8 cellular contexts compared by ENCODE assay signal in the genomic region with DNA sequence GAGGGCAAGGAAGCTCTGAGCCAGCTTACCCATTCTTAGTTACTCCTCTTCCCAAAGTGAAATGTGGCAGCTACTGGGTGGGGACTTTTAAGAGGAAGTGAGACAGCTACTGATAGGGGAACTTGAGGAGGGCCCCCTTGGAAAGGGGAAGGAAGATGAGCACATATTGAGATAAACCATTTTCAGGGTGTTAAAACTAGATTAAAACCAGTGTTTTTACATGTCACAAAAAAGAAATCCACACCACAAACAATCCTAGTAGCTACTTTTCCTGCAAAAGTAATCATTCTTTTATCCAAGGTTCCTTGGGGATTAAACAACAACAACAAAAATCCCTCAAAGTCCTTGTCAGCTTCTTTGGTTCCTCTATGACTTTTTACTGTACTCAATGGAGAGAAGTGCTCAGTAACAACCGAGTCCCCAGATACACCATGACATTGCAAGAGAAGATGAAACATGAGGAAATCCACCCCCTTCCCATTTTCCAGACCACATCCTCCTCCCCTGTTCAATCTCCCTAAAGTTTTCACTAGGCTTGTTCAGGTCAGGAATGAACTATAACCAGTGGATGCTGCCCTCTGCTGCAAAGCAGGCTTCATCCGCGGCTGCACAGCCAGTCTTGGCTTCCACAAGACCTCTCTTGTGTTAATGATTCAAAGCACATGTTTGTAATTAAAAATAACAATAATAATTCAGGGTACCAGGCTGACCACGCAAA.
DNase-seq lines count a peak whose midpoint lies in the region; ATAC-seq, FAIRE-seq and TF ChIP-seq lines count a peak whose summit lies in the region.

No MANE protein-coding gene starts in this region.

- H3K36me3 Mint-ChIP-seq in brain = no peaks in the 10 kb centered on the region
- no peaks in the 10 kb centered on the region for H3K36me3 Mint-ChIP-seq in natural killer cell treated with Interleukin-12 subunit alpha and Interleukin-12 subunit beta and Interleukin-15 and Interleukin-18, amount 100 ng/mL, for 72 hours
- no peaks in the 10 kb centered on the region for H3K36me3 Mint-ChIP-seq in stimulated activated effector memory CD8-positive, alpha-beta T cell treated with anti-CD3 and anti-CD28 coated beads, Interleukin-12 subunit alpha, Interleukin-12 subunit beta, amount 100 ng/mL, for 72 hours

- H3K9me3 Mint-ChIP-seq in brain = peaks cover 0 to 9% (median 0%) of the 10 kb centered on the region in 5 experiments
- no peaks in the 10 kb centered on the region for H3K9me3 Mint-ChIP-seq in natural killer cell treated with Interleukin-12 subunit alpha and Interleukin-12 subunit beta and Interleukin-15 and Interleukin-18, amount 100 ng/mL, for 72 hours
- no peaks in the 10 kb centered on the region for H3K9me3 Mint-ChIP-seq in stimulated activated effector memory CD8-positive, alpha-beta T cell treated with anti-CD3 and anti-CD28 coated beads, Interleukin-12 subunit alpha, Interleukin-12 subunit beta, amount 100 ng/mL, for 72 hours

- no peak for DNase-seq in GM18507 (ENCODE audit: extremely low spot score, insufficient read length, low read depth)
- no peak for DNase-seq in natural killer cell treated with Interleukin-12 subunit alpha and Interleukin-12 subunit beta and Interleukin-15 and Interleukin-18, amount 100 ng/mL, for 72 hours (ENCODE audit: low spot score)
- DNase-seq in 8988T = no peak
- DNase-seq in stimulated activated CD4-positive, alpha-beta T cell treated with anti-CD3 and anti-CD28 coated beads, Interleukin-15, amount 100 ng/mL, for 24 hours = no peak
- DNase-seq in stimulated activated effector memory CD8-positive, alpha-beta T cell treated with anti-CD3 and anti-CD28 coated beads, Interleukin-12 subunit alpha, Interleukin-12 subunit beta, amount 100 ng/mL, for 72 hours (ENCODE audit: low spot score in 2 of 2) = no peak
- DNase-seq in NCI-H2107 treated with DMSO at 0.1 percent for 48 hours (lab: John Stamatoyannopoulos, UW; ENCODE audit: unreplicated experiment) = no peak

- no peak overlapping the region for H3K4me3 Mint-ChIP-seq in brain
- peak overlapping the region; percentile 10 for H3K4me3 Mint-ChIP-seq in natural killer cell treated with Interleukin-12 subunit alpha and Interleukin-12 subunit beta and Interleukin-15 and Interleukin-18, amount 100 ng/mL, for 72 hours
- H3K4me3 Mint-ChIP-seq in stimulated activated effector memory CD8-positive, alpha-beta T cell treated with anti-CD3 and anti-CD28 coated beads, Interleukin-12 subunit alpha, Interleukin-12 subunit beta, amount 100 ng/mL, for 72 hours = no peak overlapping the region

- FAIRE-seq in GM18507 (lab: Jason Lieb, UNC) = peak; percentile 67

- no peak overlapping the region for H3K27ac Mint-ChIP-seq in brain
- H3K27ac Mint-ChIP-seq in natural killer cell treated with Interleukin-12 subunit alpha and Interleukin-12 subunit beta and Interleukin-15 and Interleukin-18, amount 100 ng/mL, for 72 hours = no peak overlapping the region
- H3K27ac Mint-ChIP-seq in stimulated activated effector memory CD8-positive, alpha-beta T cell treated with anti-CD3 and anti-CD28 coated beads, Interleukin-12 subunit alpha, Interleukin-12 subunit beta, amount 100 ng/mL, for 72 hours = no peak overlapping the region

- H3K4me1 Mint-ChIP-seq in brain = no peaks in the 10 kb centered on the region
- H3K4me1 Mint-ChIP-seq in natural killer cell treated with Interleukin-12 subunit alpha and Interleukin-12 subunit beta and Interleukin-15 and Interleukin-18, amount 100 ng/mL, for 72 hours (ENCODE audit: low read depth in 2 of 2) = peaks cover 0 to 4% of the 10 kb centered on the region in 2 donors
- no peaks in the 10 kb centered on the region for H3K4me1 Mint-ChIP-seq in stimulated activated effector memory CD8-positive, alpha-beta T cell treated with anti-CD3 and anti-CD28 coated beads, Interleukin-12 subunit alpha, Interleukin-12 subunit beta, amount 100 ng/mL, for 72 hours

- H3K27me3 Mint-ChIP-seq in brain = peaks cover 9% of the 10 kb centered on the region
- H3K27me3 Mint-ChIP-seq in natural killer cell treated with Interleukin-12 subunit alpha and Interleukin-12 subunit beta and Interleukin-15 and Interleukin-18, amount 100 ng/mL, for 72 hours = peaks cover 0 to 27% of the 10 kb centered on the region in 2 donors

- peak; percentile 40 to 58 for TF ChIP-seq CTCF in brain (conservative IDR thresholded peaks at IDR 0.05)

- ATAC-seq in HG03442 (IDR thresholded peaks at IDR 0.05; ENCODE audit: unreplicated experiment) = peak; percentile 57
- ATAC-seq in natural killer cell treated with Interleukin-12 subunit alpha and Interleukin-12 subunit beta and Interleukin-15 and Interleukin-18, amount 100 ng/mL, for 72 hours = no peak
- no peak for ATAC-seq in stimulated activated effector memory CD8-positive, alpha-beta T cell treated with anti-CD3 and anti-CD28 coated beads, Interleukin-12 subunit alpha, Interleukin-12 subunit beta, amount 100 ng/mL, for 72 hours
